Comparison of ENCODE assay signal across 19 cellular contexts in genomic region chr5:41735213-41735612, GRCh38.
DNase-seq lines count a peak whose midpoint lies in the region; ATAC-seq, FAIRE-seq and TF ChIP-seq lines count a peak whose summit lies in the region.
"Had no signal": no experiment of that assay in that cellular context is flagged by ENCODE, and none has a peak within 500 bp of the region (broad histone marks: within the 10 kb centered on the region; RNA-seq: fewer than 3 reads in every experiment).

No MANE protein-coding gene starts in this region.

- ATAC-seq in GM19328 (IDR thresholded peaks at IDR 0.05; ENCODE audit: unreplicated experiment), result peak; percentile 56
- ATAC-seq in HG02623 (IDR thresholded peaks at IDR 0.05; ENCODE audit: unreplicated experiment), result peak; percentile 78
- peak; percentile 68 for ATAC-seq in HG03159 (IDR thresholded peaks at IDR 0.05; ENCODE audit: unreplicated experiment)
- ATAC-seq: A549, HCT116, HepG2, left colon had no signal

- TF ChIP-seq POLR2A in GM12891 (IDR thresholded peaks at IDR 0.05; ENCODE audit: low read depth, low read length), result no peak

- no peak overlapping the region for H3K4me3 ChIP-seq in coronary artery
- H3K4me3 ChIP-seq: A549, esophagus muscularis mucosa, hepatocyte, tibial nerve had no signal

- no peak overlapping the region for H3K27ac ChIP-seq in coronary artery
- H3K27ac ChIP-seq: A549, esophagus muscularis mucosa, hepatocyte, tibial nerve had no signal

- H3K36me3 Mint-ChIP-seq in mesothelial cell of epicardium, result peaks cover 18% of the 10 kb centered on the region

- H3K9me3 Mint-ChIP-seq in mesothelial cell of epicardium, result peaks cover 3% of the 10 kb centered on the region

- peaks cover 3% of the 10 kb centered on the region for H3K4me1 Mint-ChIP-seq in mesothelial cell of epicardium

- peak; percentile 20 for FAIRE-seq in GM12891 (lab: Jason Lieb, UNC)
- FAIRE-seq: A549, G401.6, HepG2 had no signal

- DNase-seq in GM12891 (ENCODE audit: insufficient read length, low spot score) (no peak), mesothelial cell of epicardium (ENCODE audit: low spot score in 2 of 2, unreplicated experiment in 2 of 2) (no peak), coronary artery (ENCODE audit: low spot score) (no peak), amygdala (lab: John Stamatoyannopoulos, UW) (no peak), nucleus accumbens (lab: John Stamatoyannopoulos, UW) (no peak)
- DNase-seq: cortex of kidney; left colon; stimulated activated CD4-positive, alpha-beta T cell treated with anti-CD3 and anti-CD28 coated beads, Interleukin-15, amount 100 ng/mL, for 24 hours had no signal

- H3K27ac Mint-ChIP-seq in mesothelial cell of epicardium, result no peak overlapping the region
- H3K27ac Mint-ChIP-seq: progenitor cell of endocrine pancreas had no signal

- no peak overlapping the region for H3K4me3 Mint-ChIP-seq in mesothelial cell of epicardium

- no peaks in the 10 kb centered on the region for H3K27me3 Mint-ChIP-seq in mesothelial cell of epicardium (ENCODE audit: low read depth)
- H3K27me3 Mint-ChIP-seq: progenitor cell of endocrine pancreas had no signal

- TF ChIP-seq CTCF in mesothelial cell of epicardium (IDR thresholded peaks at IDR 0.05; ENCODE audit: unreplicated experiment) (no peak), coronary artery (IDR thresholded peaks at IDR 0.05) (no peak)

TF ChIP-seq in GM12891, 5 proteins besides CTCF, POLR2A, EP300 and RAD21:
- no peak for TF ChIP-seq SPI1 (IDR thresholded peaks at IDR 0.05; ENCODE audit: low read depth, low read length)
- TF ChIP-seq POU2F2 (IDR thresholded peaks at IDR 0.05; ENCODE audit: low read depth, low read length), result no peak
- TF ChIP-seq POLR2AphosphoS5 (IDR thresholded peaks at IDR 0.05; ENCODE audit: low read depth, low read length), result no peak
TF ChIP-seq in GM12891: peak in this region for 0.
